ENCODE assay signal across 16 cellular contexts in genomic region chr10:35928760-35929159, GRCh38.
A peak's percentile ranks its signal among the peaks of the same experiment; 100 is the strongest.
DNase-seq lines count a peak whose midpoint lies in the region; ATAC-seq and TF ChIP-seq lines count a peak whose summit lies in the region.
"Had no signal": no experiment of that assay in that cellular context is flagged by ENCODE, and none has a peak within 500 bp of the region (broad histone marks: within the 10 kb centered on the region; RNA-seq: fewer than 3 reads in every experiment).

No MANE protein-coding gene starts in this region.

- H3K27me3 Mint-ChIP-seq in activated CD4-positive, alpha-beta memory T cell treated with anti-CD3 and anti-CD28 coated beads, Interleukin-2, amount 10 ng/mL, durations not matched to agents 7 days and 5 days: no peaks in the 10 kb centered on the region
- H3K27me3 Mint-ChIP-seq: CD4-positive, CD25-positive, alpha-beta regulatory T cell had no signal

- H3K36me3 ChIP-seq in right atrium auricular region: no peaks in the 10 kb centered on the region
- H3K36me3 ChIP-seq: BLaER1 treated with 17β-estradiol and CSF1 and Interleukin-3, amounts not matched to agents 10 nM and 100 nM had no signal

- CTCF ChIA-PET in activated CD4-positive, alpha-beta memory T cell treated with anti-CD3 and anti-CD28 coated beads, Interleukin-2, amount 10 ng/mL, durations not matched to agents 7 days and 5 days (lab: Charles Lee): no interaction called here

- no peaks in the 10 kb centered on the region for H3K27me3 ChIP-seq in right atrium auricular region
- H3K27me3 ChIP-seq: BLaER1 treated with 17β-estradiol and CSF1 and Interleukin-3, amounts not matched to agents 10 nM and 100 nM had no signal

- TF ChIP-seq CTCF in right atrium auricular region (IDR thresholded peaks at IDR 0.05): no peak

- ATAC-seq in Right ventricle myocardium superior (ENCODE audit: poor library complexity) (peak; percentile 77), left cardiac atrium (peak; percentile 32 to 68), GM18511 (IDR thresholded peaks at IDR 0.05; ENCODE audit: unreplicated experiment) (no peak)
- ATAC-seq: GM23338 had no signal

- POLR2A ChIA-PET in activated CD4-positive, alpha-beta memory T cell treated with anti-CD3 and anti-CD28 coated beads, Interleukin-2, amount 10 ng/mL, durations not matched to agents 7 days and 5 days (lab: Charles Lee): no interaction called here

- no peak overlapping the region for H3K27ac Mint-ChIP-seq in activated CD4-positive, alpha-beta memory T cell treated with anti-CD3 and anti-CD28 coated beads, Interleukin-2, amount 10 ng/mL, durations not matched to agents 7 days and 5 days
- H3K27ac Mint-ChIP-seq: CD4-positive, CD25-positive, alpha-beta regulatory T cell; GM23338 had no signal

- DNase-seq in Right ventricle myocardium superior: no peak
- no peak for DNase-seq in right atrium auricular region (ENCODE audit: low spot score)
- peak; percentile 19 for DNase-seq in NCI-H1694 treated with DMSO at 0.1 percent for 48 hours (lab: John Stamatoyannopoulos, UW)
- no peak for DNase-seq in left cardiac atrium
- no peak for DNase-seq in activated CD4-positive, alpha-beta memory T cell treated with anti-CD3 and anti-CD28 coated beads, Interleukin-2, amount 10 ng/mL, durations not matched to agents 7 days and 5 days
- no peak for DNase-seq in NOMO-1 treated with dmso at 0.1 percent for 144 hours (lab: John Stamatoyannopoulos, UW; ENCODE audit: unreplicated experiment)
- DNase-seq: 8988T; AML-193; CD4-positive, CD25-positive, alpha-beta regulatory T cell; DMS79; H7 had no signal

- H3K4me3 ChIP-seq in right atrium auricular region: no peak overlapping the region
- H3K4me3 ChIP-seq: BLaER1 treated with 17β-estradiol and CSF1 and Interleukin-3, amounts not matched to agents 10 nM and 100 nM; GM12878; GM23338 had no signal

- H3K4me3 Mint-ChIP-seq in activated CD4-positive, alpha-beta memory T cell treated with anti-CD3 and anti-CD28 coated beads, Interleukin-2, amount 10 ng/mL, durations not matched to agents 7 days and 5 days: no peak overlapping the region
- H3K4me3 Mint-ChIP-seq: CD4-positive, CD25-positive, alpha-beta regulatory T cell; GM23338 had no signal

- H3K27ac ChIP-seq in right atrium auricular region: peak overlapping the region in 1 of 2 donors; percentile 37
- H3K27ac ChIP-seq: BLaER1 treated with 17β-estradiol and CSF1 and Interleukin-3, amounts not matched to agents 10 nM and 100 nM; HL-60 had no signal

- H3K9me3 Mint-ChIP-seq in activated CD4-positive, alpha-beta memory T cell treated with anti-CD3 and anti-CD28 coated beads, Interleukin-2, amount 10 ng/mL, durations not matched to agents 7 days and 5 days: no peaks in the 10 kb centered on the region
- H3K9me3 Mint-ChIP-seq: GM23338 had no signal

- no peaks in the 10 kb centered on the region for H3K36me3 Mint-ChIP-seq in activated CD4-positive, alpha-beta memory T cell treated with anti-CD3 and anti-CD28 coated beads, Interleukin-2, amount 10 ng/mL, durations not matched to agents 7 days and 5 days (ENCODE audit: low read depth)
- H3K36me3 Mint-ChIP-seq: CD4-positive, CD25-positive, alpha-beta regulatory T cell had no signal

- H3K4me1 ChIP-seq in right atrium auricular region: peaks cover 0 to 8% of the 10 kb centered on the region in 2 donors

- intact Hi-C loops in Right ventricle myocardium superior (cut with DNase I): no loop called here
- intact Hi-C loops in left cardiac atrium (cut with DNase I): loop anchor here in 1 of 2 donors (5.0 kb wide), 1 partner anchor 291 kb away; no protein-coding TSS in a partner anchor

- no peaks in the 10 kb centered on the region for H3K4me1 Mint-ChIP-seq in activated CD4-positive, alpha-beta memory T cell treated with anti-CD3 and anti-CD28 coated beads, Interleukin-2, amount 10 ng/mL, durations not matched to agents 7 days and 5 days
- H3K4me1 Mint-ChIP-seq: CD4-positive, CD25-positive, alpha-beta regulatory T cell had no signal

- no peaks in the 10 kb centered on the region for H3K9me3 ChIP-seq in right atrium auricular region
- H3K9me3 ChIP-seq: BLaER1 treated with 17β-estradiol and CSF1 and Interleukin-3, amounts not matched to agents 10 nM and 100 nM had no signal
